Comparison of ENCODE assay signal across 7 cellular contexts in genomic region chr4:149211961-149212360, GRCh38.
"Had no signal": no experiment of that assay in that cellular context is flagged by ENCODE, and none has a peak within 500 bp of the region (broad histone marks: within the 10 kb centered on the region; RNA-seq: fewer than 3 reads in every experiment).

No MANE protein-coding gene starts in this region.

- H3K36me3 Mint-ChIP-seq: IgD-negative memory B cell had no signal

- H3K27ac Mint-ChIP-seq: H9, IgD-negative memory B cell had no signal

- H3K4me3 ChIP-seq: GM23248 had no signal

- FAIRE-seq: H1, H54, HTR-8/SVneo had no signal

- H2AFZ ChIP-seq: GM23248 had no signal

- H3K27me3 Mint-ChIP-seq: IgD-negative memory B cell had no signal

- H3K4me3 Mint-ChIP-seq: H9, IgD-negative memory B cell had no signal

- H3K27ac ChIP-seq: GM23248 had no signal

- H3K9me3 Mint-ChIP-seq: H9, IgD-negative memory B cell had no signal

- H3K9ac ChIP-seq: GM23248 had no signal

- H3K4me1 Mint-ChIP-seq: IgD-negative memory B cell had no signal

- DNase-seq: GM23248, H9, HCEC 1CT had no signal
